Comparison of ENCODE assay signal across 27 cellular contexts in the genomic region with DNA sequence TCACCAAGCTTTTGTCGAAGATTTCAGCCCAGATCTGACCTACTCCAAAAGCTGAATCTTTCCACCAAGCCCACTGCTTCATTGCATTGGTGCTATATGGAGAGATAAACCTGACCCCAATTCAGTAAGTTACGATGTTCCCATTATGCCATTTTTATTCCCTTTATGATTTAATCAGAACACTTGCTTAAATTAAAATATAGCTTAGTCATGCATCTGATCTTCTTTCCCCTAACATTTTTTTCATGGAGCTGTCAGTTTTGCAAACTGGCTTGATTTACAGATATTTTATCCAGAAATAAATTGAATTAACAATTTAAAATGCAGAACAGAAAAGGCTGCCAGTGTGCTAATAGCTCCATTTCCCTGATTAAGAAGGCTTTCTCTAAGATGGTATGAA.
"Had no signal": no experiment of that assay in that cellular context is flagged by ENCODE, and none has a peak within 500 bp of the region (broad histone marks: within the 10 kb centered on the region; RNA-seq: fewer than 3 reads in every experiment).

No MANE protein-coding gene starts in this region.

- H3K4me3 ChIP-seq: neural progenitor cell, ovary, psoas muscle, right atrium auricular region, right lobe of liver, sigmoid colon, stomach, thoracic aorta, thyroid gland, tibial nerve, upper lobe of left lung, uterus had no signal

- H3K36me3 ChIP-seq: neural progenitor cell, ovary, right atrium auricular region, right lobe of liver, sigmoid colon, stomach, thoracic aorta, thyroid gland, tibial nerve, upper lobe of left lung, uterus had no signal

- ATAC-seq: naive thymus-derived CD4-positive, alpha-beta T cell; natural killer cell; psoas muscle; stimulated activated effector memory CD8-positive, alpha-beta T cell treated with anti-CD3 and anti-CD28 coated beads, Interleukin-12 subunit alpha, Interleukin-12 subunit beta, amount 100 ng/mL, for 72 hours; stimulated activated naive B cell treated with anti-CD40 and anti-IgM and Interleukin-4, amounts not matched to agents 10 μg/mL and 1 μg/mL and 100 μg/mL, for 72 hours had no signal

- DNase-seq: naive thymus-derived CD4-positive, alpha-beta T cell; natural killer cell; occipital lobe; ovary; posterior cingulate gyrus; psoas muscle; retina; right lobe of liver; sigmoid colon; small intestine; stimulated activated CD4-positive, alpha-beta T cell treated with anti-CD3 and anti-CD28 coated beads, Interleukin-15, amount 100 ng/mL, for 24 hours; stimulated activated CD4-positive, alpha-beta T cell treated with anti-CD3 and anti-CD28 coated beads, Interleukin-2, amount 100 ng/mL, for 24 hours; stimulated activated CD4-positive, alpha-beta T cell treated with anti-CD3 and anti-CD28 coated beads, Interleukin-2, amount 100 ng/mL, for 48 hours; stimulated activated CD4-positive, alpha-beta T cell treated with anti-CD3 and anti-CD28 coated beads, Interleukin-4, amount 100 ng/mL, for 24 hours; stimulated activated naive B cell treated with anti-CD40 and anti-IgM and Interleukin-4, amounts not matched to agents 10 μg/mL and 1 μg/mL and 100 μg/mL, for 72 hours; stimulated activated naive CD4-positive, alpha-beta T cell treated with Interleukin-2 at 50 U/mL for 16 hours; stomach; thyroid gland; trophoblast cell; upper lobe of left lung; uterus had no signal

- H3K4me1 ChIP-seq: neural progenitor cell, parathyroid adenoma, right lobe of liver, sigmoid colon, uterus had no signal

- H3K27ac ChIP-seq: neural progenitor cell, ovary, parathyroid adenoma, psoas muscle, right atrium auricular region, right lobe of liver, sigmoid colon, stomach, thyroid gland, tibial nerve, upper lobe of left lung, uterus had no signal
